In genomic region chr10:87661861-87662785, GRCh38 we compare ENCODE assay signal across 13 cellular contexts. TPM values are rescaled to one million over a fixed set of nuclear protein-coding genes. Genes with fewer than 3 reads are reported as not detected.
A peak's percentile ranks its signal among the peaks of the same experiment; 100 is the strongest.
DNase-seq lines count a peak whose midpoint lies in the region; ATAC-seq and TF ChIP-seq lines count a peak whose summit lies in the region.
"Had no signal": no experiment of that assay in that cellular context is flagged by ENCODE, and none has a peak within 500 bp of the region (broad histone marks: within the 10 kb centered on the region; RNA-seq: fewer than 3 reads in every experiment).

No MANE protein-coding gene starts in this region.

- H3K4me3 ChIP-seq in adipocyte (ENCODE audit: low read length) = peak overlapping the region; percentile 98
- H3K4me3 ChIP-seq in fibroblast of villous mesenchyme (ENCODE audit: low read depth, low read length) = peak overlapping the region; percentile 100
- H3K4me3 ChIP-seq in psoas muscle = peak overlapping the region; percentile 67
- peak overlapping the region in 1 of 3 donors; percentile 72 for H3K4me3 ChIP-seq in breast epithelium

- no peaks in the 10 kb centered on the region for H3K36me3 Mint-ChIP-seq in T-helper 2 cell treated with Interferon-gamma antibody and Interleukin-4, amounts not matched to agents 5 μg/mL and 100 μg/mL, for 36 hours (ENCODE audit: low read depth)
- H3K36me3 Mint-ChIP-seq: activated naive CD8-positive, alpha-beta T cell treated with anti-CD3 and anti-CD28 coated beads, Interleukin-2, amount 10 ng/mL, durations not matched to agents 7 days and 5 days had no signal

- H3K4me3 Mint-ChIP-seq in T-helper 2 cell treated with Interferon-gamma antibody and Interleukin-4, amounts not matched to agents 5 μg/mL and 100 μg/mL, for 36 hours = no peak overlapping the region
- H3K4me3 Mint-ChIP-seq: activated naive CD8-positive, alpha-beta T cell treated with anti-CD3 and anti-CD28 coated beads, Interleukin-2, amount 10 ng/mL, durations not matched to agents 7 days and 5 days had no signal

- TF ChIP-seq CTCF in fibroblast of villous mesenchyme (IDR thresholded peaks at IDR 0.05; ENCODE audit: insufficient read depth, low read depth, low read length) (no peak), psoas muscle (IDR thresholded peaks at IDR 0.05) (no peak), breast epithelium (IDR thresholded peaks at IDR 0.05) (no peak)

- no peak for ATAC-seq in psoas muscle

- 94% methylated on average over 6 of the region's 6 CpGs for WGBS in psoas muscle, 3 donors

- H3K4me1 ChIP-seq in adipocyte (ENCODE audit: control insufficient read depth, insufficient read depth, low read length) (peaks cover 14% of the 10 kb centered on the region), psoas muscle (no peaks in the 10 kb centered on the region), breast epithelium (no peaks in the 10 kb centered on the region)

- H3K27ac Mint-ChIP-seq in T-helper 2 cell treated with Interferon-gamma antibody and Interleukin-4, amounts not matched to agents 5 μg/mL and 100 μg/mL, for 36 hours = no peak overlapping the region
- H3K27ac Mint-ChIP-seq: activated naive CD8-positive, alpha-beta T cell treated with anti-CD3 and anti-CD28 coated beads, Interleukin-2, amount 10 ng/mL, durations not matched to agents 7 days and 5 days had no signal

- H3K36me3 ChIP-seq in adipocyte (ENCODE audit: control insufficient read depth, insufficient read depth, low read length, severe bottlenecking) (peaks cover 13% of the 10 kb centered on the region), psoas muscle (ENCODE audit: insufficient read depth in 1 of 2, low read depth in 1 of 2) (no peaks in the 10 kb centered on the region), breast epithelium (no peaks in the 10 kb centered on the region)

- DNase-seq in HCEC 1CT = peak; percentile 52
- DNase-seq in adipocyte (ENCODE audit: low read depth) = peak; percentile 66
- DNase-seq in fibroblast of villous mesenchyme (ENCODE audit: low read depth) = peak; percentile 61
- no peak for DNase-seq in psoas muscle
- no peak for DNase-seq in NCI-H2227 treated with DMSO at 0.1 percent for 48 hours (lab: John Stamatoyannopoulos, UW)
- no peak for DNase-seq in breast epithelium (ENCODE audit: low spot score in 2 of 2)
- no peak for DNase-seq in caudate nucleus (lab: John Stamatoyannopoulos, UW)
- no peak for DNase-seq in T-helper 2 cell treated with Interferon-gamma antibody and Interleukin-4, amounts not matched to agents 5 μg/mL and 100 μg/mL, for 36 hours (ENCODE audit: low spot score)
- DNase-seq: activated CD8-positive, alpha-beta memory T cell treated with anti-CD3 and anti-CD28 coated beads, Interleukin-2, amount 50 U/mL, for 4 hours; activated naive CD8-positive, alpha-beta T cell treated with anti-CD3 and anti-CD28 coated beads, Interleukin-2, amount 10 ng/mL, durations not matched to agents 7 days and 5 days; MG63 had no signal

- H3K27ac ChIP-seq in psoas muscle (no peak overlapping the region), breast epithelium (no peak overlapping the region), caudate nucleus (ENCODE audit: low read depth, low read length) (no peak overlapping the region)
- H3K27ac ChIP-seq: epithelial cell of prostate, RWPE1 had no signal

- H3K4me1 Mint-ChIP-seq in T-helper 2 cell treated with Interferon-gamma antibody and Interleukin-4, amounts not matched to agents 5 μg/mL and 100 μg/mL, for 36 hours (ENCODE audit: low read depth) = peaks cover 4% of the 10 kb centered on the region

- H3K9me3 ChIP-seq in adipocyte (ENCODE audit: control insufficient read depth, low read length) (no peaks in the 10 kb centered on the region), psoas muscle (no peaks in the 10 kb centered on the region), breast epithelium (no peaks in the 10 kb centered on the region)
- H3K9me3 ChIP-seq: MG63 had no signal

- TF ChIP-seq POLR2A in breast epithelium (IDR thresholded peaks at IDR 0.05) = no peak

- H3K27me3 ChIP-seq in adipocyte (replicated peaks; ENCODE audit: control insufficient read depth, insufficient read depth, low read length) (no peaks in the 10 kb centered on the region), psoas muscle (ENCODE audit: insufficient read depth in 3 of 3, low read length in 2 of 3) (peaks cover 0 to 28% (median 11%) of the 10 kb centered on the region in 3 donors), breast epithelium (no peaks in the 10 kb centered on the region)
- H3K27me3 ChIP-seq: MG63 had no signal

- H3K9ac ChIP-seq in adipocyte (ENCODE audit: low read length) = peak overlapping the region; percentile 97

- intact Hi-C loops in psoas muscle (cut with DNase I) (no loop called here), breast epithelium (cut with DNase I; ENCODE audit: low total_unique reads) (no loop called here)

- no peaks in the 10 kb centered on the region for H3K9me3 Mint-ChIP-seq in T-helper 2 cell treated with Interferon-gamma antibody and Interleukin-4, amounts not matched to agents 5 μg/mL and 100 μg/mL, for 36 hours
- H3K9me3 Mint-ChIP-seq: activated naive CD8-positive, alpha-beta T cell treated with anti-CD3 and anti-CD28 coated beads, Interleukin-2, amount 10 ng/mL, durations not matched to agents 7 days and 5 days had no signal

- peaks cover 43% of the 10 kb centered on the region for H3K27me3 Mint-ChIP-seq in T-helper 2 cell treated with Interferon-gamma antibody and Interleukin-4, amounts not matched to agents 5 μg/mL and 100 μg/mL, for 36 hours (ENCODE audit: low read depth)

RNA-seq across cellular contexts. Expression of gene PAPSS2, which starts 2.4 kb away (rescaled TPM):
- total RNA-seq in fibroblast of villous mesenchyme = 131 and 417 TPM in 2 replicates
- total RNA-seq in psoas muscle = 10 to 100 TPM in 1 of 4 donors, 1 to 10 TPM in 3; 3.8 to 11.0 (median 5.2) TPM
- polyA plus RNA-seq in psoas muscle = 1 to 10 TPM; 2.0 to 2.9 (median 2.8) TPM
- total RNA-seq in breast epithelium = 10 to 100 TPM; 21.1 to 33.8 (median 27.2) TPM

Comparison
In these comparisons a context has a peak if more than half of its experiments do, and no peak if none do; other contexts are left out.
1. DNase-seq: peak in HCEC 1CT (single experiment), adipocyte (single experiment) and fibroblast of villous mesenchyme (single experiment); none in psoas muscle (0 of 2), NCI-H2227 treated with DMSO at 0.1 percent for 48 hours (single experiment), breast epithelium (0 of 2), caudate nucleus (0 of 61) and T-helper 2 cell treated with Interferon-gamma antibody and Interleukin-4, amounts not matched to agents 5 μg/mL and 100 μg/mL, for 36 hours (single experiment).